In genomic region chr9:114405294-114406034, GRCh38 we compare ENCODE assay signal across 8 cellular contexts. TPM values are rescaled to one million over a fixed set of nuclear protein-coding genes. Genes with fewer than 3 reads are reported as not detected.
DNase-seq lines count a peak whose midpoint lies in the region; ATAC-seq, FAIRE-seq and TF ChIP-seq lines count a peak whose summit lies in the region.

No MANE protein-coding gene starts in this region.

- H3K4me1 ChIP-seq in ovary (ENCODE audit: insufficient read depth) (no peaks in the 10 kb centered on the region), upper lobe of right lung (no peaks in the 10 kb centered on the region)

- no peaks in the 10 kb centered on the region for H3K27me3 ChIP-seq in ovary
- H3K27me3 ChIP-seq in upper lobe of right lung, result no peaks in the 10 kb centered on the region

- peak; percentile 77 for DNase-seq in Jurkat, Clone E6-1 (ENCODE audit: low read depth, low spot score)
- DNase-seq in RWPE1 (ENCODE audit: low spot score) (peak; percentile 94), frontal cortex (ENCODE audit: low spot score in 2 of 2) (peak; percentile 77 to 94), ovary (peak; percentile 71 to 80 (median 79)), upper lobe of right lung (peak; percentile 82)
- peak; percentile 70 for DNase-seq in activated effector memory CD4-positive, alpha-beta T cell treated with Interleukin-2 at 50 U/mL for 16 hours

- TF ChIP-seq POLR2A in ovary (IDR thresholded peaks at IDR 0.05), result no peak

- TF ChIP-seq CTCF in RWPE1 (conservative IDR thresholded peaks at IDR 0.05; ENCODE audit: low read depth) (peak; percentile 95), ovary (IDR thresholded peaks at IDR 0.05) (peak; percentile 19 to 65 (median 63)), upper lobe of right lung (IDR thresholded peaks at IDR 0.05) (peak; percentile 83)

- H3K27ac ChIP-seq in RWPE1 (peak overlapping the region; percentile 2; the same call in 1 of the 2 replicates), ovary (no peak overlapping the region), upper lobe of right lung (no peak overlapping the region)

- H3K9me3 ChIP-seq in ovary, result no peaks in the 10 kb centered on the region
- H3K9me3 ChIP-seq in upper lobe of right lung, result no peaks in the 10 kb centered on the region

- WGBS in ovary, 3 donors, result 25 to 33% (median 27%) methylated on average over 14 to 15 of the region's 15 CpGs

- CTCF ChIA-PET in RWPE1 (lab: Yijun Ruan, JAX), result interaction anchor here (0.6 to 6.9 kb wide), 42 partner anchors 9 to 603 kb away, joined by 3 to 74 read pairs (median 4); partner anchors contain the start of genes AKNA, TMEM268, TNFSF15 and WHRN

- ATAC-seq in GM21737 (IDR thresholded peaks at IDR 0.05; ENCODE audit: unreplicated experiment), result peak; percentile 80
- peak; percentile 93 for ATAC-seq in upper lobe of right lung

- no peaks in the 10 kb centered on the region for H3K36me3 ChIP-seq in ovary
- no peaks in the 10 kb centered on the region for H3K36me3 ChIP-seq in upper lobe of right lung

- POLR2A ChIA-PET in RWPE1 (lab: Yijun Ruan, JAX; ENCODE audit: low non-redundant PET), result interaction anchor here (0.5 kb wide), 1 partner anchor 329 kb away, joined by 4 read pairs; no protein-coding TSS in a partner anchor

- intact Hi-C loops in ovary (cut with DNase I), result loop anchor here in 3 of 4 donors (5.0 to 10.0 kb wide), 3 partner anchors 247 to 607 kb away; partner anchors contain the start of gene TEX53 (in 2 of the 3)
- intact Hi-C loops in upper lobe of right lung (cut with DNase I), result loop anchor here (5.0 kb wide), 1 partner anchor 252 kb away; the partner anchor contains the start of gene TEX53

- FAIRE-seq in G401.6 (lab: Jason Lieb, UNC), result peak; percentile 73
- FAIRE-seq in frontal cortex (lab: Jason Lieb, UNC), result no peak

- no peak overlapping the region for H3K4me3 ChIP-seq in Jurkat, Clone E6-1 (ENCODE audit: low read length)
- no peak overlapping the region for H3K4me3 ChIP-seq in ovary
- H3K4me3 ChIP-seq in upper lobe of right lung, result no peak overlapping the region

- TF ChIP-seq EP300 in ovary (IDR thresholded peaks at IDR 0.05), result no peak

RNA-seq across cellular contexts. Expression of gene AKNA, which starts 17.7 kb away (rescaled TPM):
- polyA plus RNA-seq in Jurkat, Clone E6-1 (2012; ENCODE audit: insufficient read depth, insufficient read length), result 45.2 TPM
- total RNA-seq in frontal cortex (3.3 TPM), ovary (100 to 1,000 TPM in 1 of 7 donors, 10 to 100 TPM in 6; 21.1 to 123 (median 39.7) TPM), upper lobe of right lung (54.7 TPM)
- 10 to 100 TPM; 12.9 to 24.5 TPM for polyA plus RNA-seq in ovary
